ENCODE assay signal across 9 cellular contexts in the genomic region with DNA sequence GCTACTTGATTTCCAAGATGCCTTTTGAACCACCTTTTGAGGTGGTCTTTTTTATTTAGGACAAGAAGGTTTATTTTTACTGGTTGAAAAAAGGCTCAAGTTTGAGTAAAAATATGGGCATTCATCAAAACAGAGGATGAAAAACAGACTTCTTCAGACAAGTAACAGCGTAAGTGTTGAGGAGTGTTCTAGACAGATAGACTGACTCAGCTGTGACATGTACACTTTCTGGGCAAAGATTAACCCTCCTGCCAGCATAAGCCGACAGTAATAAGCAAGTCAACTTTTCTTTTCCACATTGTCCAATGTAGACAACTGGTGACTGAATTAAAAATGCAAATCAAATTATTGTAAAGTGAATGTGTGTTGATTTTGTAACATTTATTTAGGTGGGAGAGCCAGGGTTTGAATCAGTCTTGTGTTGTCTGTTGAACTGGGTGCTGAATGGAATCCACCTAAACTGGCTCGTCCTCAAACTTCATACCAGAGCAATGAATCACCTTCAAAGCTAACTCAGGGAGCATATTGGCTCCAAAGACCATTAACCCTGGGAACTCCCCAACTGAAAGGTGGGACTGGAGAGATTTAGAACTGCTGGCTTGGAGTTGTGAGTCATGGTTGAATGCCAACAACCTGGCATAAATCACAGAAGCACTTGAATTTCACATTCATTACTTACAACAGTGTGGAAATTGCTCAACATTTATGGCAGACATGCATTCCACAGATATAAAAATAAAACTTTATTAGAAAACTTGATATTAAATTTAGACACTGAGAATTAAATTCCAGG.
DNase-seq lines count a peak whose midpoint lies in the region; ATAC-seq and TF ChIP-seq lines count a peak whose summit lies in the region.
"Had no signal": no experiment of that assay in that cellular context is flagged by ENCODE, and none has a peak within 500 bp of the region (broad histone marks: within the 10 kb centered on the region; RNA-seq: fewer than 3 reads in every experiment).

No MANE protein-coding gene starts in this region.

- H3K4me1 Mint-ChIP-seq in MCF 10A (ENCODE audit: insufficient read depth, unreplicated experiment): peaks cover 34% of the 10 kb centered on the region

- TF ChIP-seq CTCF in A673 (conservative IDR thresholded peaks at IDR 0.05; ENCODE audit: low read depth, low read length) (no peak), MCF 10A (IDR thresholded peaks at IDR 0.05; ENCODE audit: unreplicated experiment) (no peak)

- POLR2A ChIA-PET in A673 (lab: Charles Lee; ENCODE audit: low non-redundant PET) (no interaction called here), MCF 10A (lab: Yijun Ruan, JAX) (interaction anchor here (0.6 to 3.1 kb wide), 5 partner anchors 30 to 361 kb away, joined by 3 to 13 read pairs (median 10); no protein-coding TSS in a partner anchor)

- no peaks in the 10 kb centered on the region for H3K36me3 ChIP-seq in A673 (ENCODE audit: insufficient read depth, low read length, poor library complexity, severe bottlenecking)

- peak overlapping the region; percentile 86 for H3K27ac Mint-ChIP-seq in MCF 10A (ENCODE audit: low read depth, unreplicated experiment)

- no peak overlapping the region for H3K4me3 ChIP-seq in A673 (ENCODE audit: low read depth, low read length, poor library complexity, severe bottlenecking)

- ATAC-seq in left lobe of liver: peak; percentile 75
- no peak for ATAC-seq in HG03354 (IDR thresholded peaks at IDR 0.05; ENCODE audit: poor library complexity, severe bottlenecking, unreplicated experiment)
- no peak for ATAC-seq in HG03025 (IDR thresholded peaks at IDR 0.05; ENCODE audit: low FRiP score, unreplicated experiment)

- peak; percentile 87 for DNase-seq in A673 (ENCODE audit: low spot score)
- DNase-seq in HS-27A (ENCODE audit: low read depth): peak; percentile 82
- DNase-seq in MCF 10A (ENCODE audit: unreplicated experiment): peak; percentile 100
- no peak for DNase-seq in left lobe of liver (ENCODE audit: low spot score)
- DNase-seq in HuH-7.5 (ENCODE audit: low spot score): no peak
- DNase-seq in RPMI8226: no peak
- DNase-seq: activated CD8-positive, alpha-beta memory T cell treated with anti-CD3 and anti-CD28 coated beads, Interleukin-2, amount 50 U/mL, for 4 hours had no signal

- no peaks in the 10 kb centered on the region for H3K36me3 Mint-ChIP-seq in MCF 10A (ENCODE audit: insufficient read depth, unreplicated experiment)

- H3K4me3 Mint-ChIP-seq in MCF 10A (ENCODE audit: unreplicated experiment): peak overlapping the region; percentile 43

- intact Hi-C loops in A673 (cut with micrococcal nuclease; ENCODE audit: unreplicated experiment): no loop called here
- intact Hi-C loops in MCF 10A (cut with micrococcal nuclease): loop anchor here (1.0 to 10.0 kb wide), 7 partner anchors 30 to 420 kb away; no protein-coding TSS in a partner anchor

- no peaks in the 10 kb centered on the region for H3K27me3 ChIP-seq in A673 (replicated peaks; ENCODE audit: insufficient read depth, low read depth, low read length, poor library complexity)

- H3K27ac ChIP-seq in A673 (ENCODE audit: low read depth, low read length, poor library complexity, severe bottlenecking): no peak overlapping the region

- H3K9me3 ChIP-seq in A673 (ENCODE audit: low read depth, low read length, poor library complexity, severe bottlenecking): no peaks in the 10 kb centered on the region

- BruUV-seq in A673 (replicated peaks; lab: Mats Ljungman, UMichigan) (no TSS peak), MCF 10A (replicated peaks; lab: Mats Ljungman, UMichigan) (no TSS peak)

- H3K27me3 Mint-ChIP-seq in MCF 10A (ENCODE audit: insufficient read depth, unreplicated experiment): no peaks in the 10 kb centered on the region

- CTCF ChIA-PET in A673 (lab: Charles Lee) (no interaction called here), MCF 10A (lab: Yijun Ruan, JAX) (interaction anchor here (0.6 to 2.4 kb wide), 2 partner anchors 30 to 52 kb away, joined by 3 to 6 read pairs; no protein-coding TSS in a partner anchor)

- peaks cover 20% of the 10 kb centered on the region for H3K9me3 Mint-ChIP-seq in MCF 10A (ENCODE audit: unreplicated experiment)

- H3K4me1 ChIP-seq in A673 (ENCODE audit: insufficient read depth, low read length, poor library complexity, severe bottlenecking): peaks cover 18% of the 10 kb centered on the region

Comparison
In these comparisons a context has a peak if more than half of its experiments do, and no peak if none do; other contexts are left out.
1. DNase-seq: peak in A673 (single experiment), HS-27A (single experiment) and MCF 10A (single experiment); none in left lobe of liver (single experiment), HuH-7.5 (single experiment) and RPMI8226 (single experiment).